In genomic region chr11:95074806-95075563, GRCh38 we compare ENCODE assay signal across 10 cellular contexts. TPM values are rescaled to one million over a fixed set of nuclear protein-coding genes. Genes with fewer than 3 reads are reported as not detected.
A peak's percentile ranks its signal among the peaks of the same experiment; 100 is the strongest.
DNase-seq lines count a peak whose midpoint lies in the region; TF ChIP-seq lines count a peak whose summit lies in the region.
"Had no signal": no experiment of that assay in that cellular context is flagged by ENCODE, and none has a peak within 500 bp of the region (broad histone marks: within the 10 kb centered on the region; RNA-seq: fewer than 3 reads in every experiment).

No MANE protein-coding gene starts in this region.

- H3K27ac Mint-ChIP-seq in CD14-positive monocyte: peak overlapping the region in 1 of 7 donors; percentile 20

- DNase-seq in LNCaP clone FGC (ENCODE audit: low read depth) (peak; percentile 92), right atrium auricular region (ENCODE audit: low spot score) (peak; percentile 68), stomach (peak; percentile 86), HuH-7.5 (ENCODE audit: low spot score) (no peak), CD14-positive monocyte (ENCODE audit: low spot score) (no peak), activated gamma-delta T cell (lab: John Stamatoyannopoulos, UW) (no peak), hepatocyte (ENCODE audit: low spot score) (no peak)
- DNase-seq: NCI-H1436 had no signal

- peaks cover 4 to 5% of the 10 kb centered on the region in 2 donors for H3K36me3 Mint-ChIP-seq in CD14-positive monocyte

- no peak overlapping the region for H3K4me3 Mint-ChIP-seq in CD14-positive monocyte

- H3K27me3 ChIP-seq in right atrium auricular region: no peaks in the 10 kb centered on the region
- no peaks in the 10 kb centered on the region for H3K27me3 ChIP-seq in stomach
- H3K27me3 ChIP-seq in hepatocyte: no peaks in the 10 kb centered on the region

- TF ChIP-seq EP300 in stomach (IDR thresholded peaks at IDR 0.05): no peak

- H3K4me3 ChIP-seq in LNCaP clone FGC (ENCODE audit: low read depth, low read length) (peak overlapping the region; percentile 3; the same call in 1 of the 2 replicates), right atrium auricular region (no peak overlapping the region), stomach (no peak overlapping the region), hepatocyte (no peak overlapping the region)

- no peak for TF ChIP-seq CTCF in LNCaP clone FGC (IDR thresholded peaks at IDR 0.05; ENCODE audit: control insufficient read depth, extremely low read depth, insufficient read depth)
- no peak for TF ChIP-seq CTCF in right atrium auricular region (IDR thresholded peaks at IDR 0.05)
- no peak for TF ChIP-seq CTCF in stomach (IDR thresholded peaks at IDR 0.05)
- no peak for TF ChIP-seq CTCF in CD14-positive monocyte (IDR thresholded peaks at IDR 0.05)
- TF ChIP-seq CTCF in hepatocyte (IDR thresholded peaks at IDR 0.05; ENCODE audit: poor library complexity): no peak

- WGBS in stomach, 5 donors: 20 to 27% (median 22%) methylated on average over 8 of the region's 8 CpGs
- WGBS in hepatocyte (ENCODE audit: low lambda C conversion rate, missing lambda C conversion rate): 73% methylated on average over 8 of the region's 8 CpGs

- TF ChIP-seq POLR2A in stomach (IDR thresholded peaks at IDR 0.05): no peak

- H3K4me1 ChIP-seq in right atrium auricular region: peaks cover 0 to 19% of the 10 kb centered on the region in 2 donors
- peaks cover 21 to 45% (median 35%) of the 10 kb centered on the region in 4 donors for H3K4me1 ChIP-seq in stomach
- no peaks in the 10 kb centered on the region for H3K4me1 ChIP-seq in hepatocyte (ENCODE audit: insufficient read depth)

- intact Hi-C loops in stomach (cut with DNase I; ENCODE audit: low total_unique reads): no loop called here
- intact Hi-C loops in CD14-positive monocyte (cut with micrococcal nuclease): loop anchor here in 1 of 2 donors (10.0 kb wide), 1 partner anchor 630 kb away; no protein-coding TSS in a partner anchor

- no peaks in the 10 kb centered on the region for H3K36me3 ChIP-seq in right atrium auricular region
- peaks cover 0 to 5% (median 2%) of the 10 kb centered on the region in 4 donors for H3K36me3 ChIP-seq in stomach
- H3K36me3 ChIP-seq in hepatocyte (replicated peaks; ENCODE audit: insufficient read depth, low read depth): no peaks in the 10 kb centered on the region

- H4K20me1 ChIP-seq in hepatocyte (ENCODE audit: insufficient read depth, poor library complexity, severe bottlenecking): no peaks in the 10 kb centered on the region

- H3K9me2 ChIP-seq in hepatocyte (replicated peaks; ENCODE audit: insufficient read depth): no peaks in the 10 kb centered on the region

- H3K9me3 ChIP-seq in right atrium auricular region: no peaks in the 10 kb centered on the region
- no peaks in the 10 kb centered on the region for H3K9me3 ChIP-seq in stomach
- H3K9me3 ChIP-seq in hepatocyte (ENCODE audit: low read depth): no peaks in the 10 kb centered on the region

- H2AFZ ChIP-seq in hepatocyte: no peak overlapping the region

- H3K9me3 Mint-ChIP-seq in CD14-positive monocyte: no peaks in the 10 kb centered on the region

- peaks cover 19% of the 10 kb centered on the region for H3K79me2 ChIP-seq in hepatocyte

- H3K27ac ChIP-seq in angular gyrus (ENCODE audit: low read depth, low read length) (peak overlapping the region; percentile 37), right atrium auricular region (peak overlapping the region in 1 of 2 donors; percentile 43), stomach (peak overlapping the region; percentile 4 to 77 (median 47)), hepatocyte (no peak overlapping the region)

- peaks cover 7% of the 10 kb centered on the region for H3K4me1 Mint-ChIP-seq in CD14-positive monocyte

- H3K4me2 ChIP-seq in hepatocyte: no peak overlapping the region

- peaks cover 5 to 7% (median 6%) of the 10 kb centered on the region in 3 donors for H3K27me3 Mint-ChIP-seq in CD14-positive monocyte (ENCODE audit: low read depth in 3 of 3)

RNA-seq across cellular contexts. Expression of gene SRSF8, which starts 8.3 kb away (rescaled TPM):
- 10 to 100 TPM; 24.7 to 37.4 TPM for total RNA-seq in right atrium auricular region
- total RNA-seq in stomach: 10 to 100 TPM; 10.7 to 34.6 (median 25.7) TPM
- 10 to 100 TPM; 30.3 to 39.6 (median 36.3) TPM for polyA plus RNA-seq in stomach
- 10 to 100 TPM; 24.4 to 24.9 TPM for polyA plus RNA-seq in CD14-positive monocyte
- total RNA-seq in hepatocyte: 31.2 and 52.0 TPM in 2 replicates
- 43.0 and 48.2 TPM in 2 replicates for polyA plus RNA-seq in hepatocyte

RNA-seq across cellular contexts. Expression of gene ENDOD1, which starts 14.7 kb away (rescaled TPM):
- total RNA-seq in right atrium auricular region: 10 to 100 TPM; 18.8 to 27.7 TPM
- total RNA-seq in stomach: 10 to 100 TPM; 11.1 to 32.2 (median 22.3) TPM
- 1 to 10 TPM; 2.4 to 8.4 (median 3.2) TPM for polyA plus RNA-seq in stomach
- 1 to 10 TPM; 3.2 to 3.4 TPM for polyA plus RNA-seq in CD14-positive monocyte
- 26.6 and 27.6 TPM in 2 replicates for total RNA-seq in hepatocyte
- polyA plus RNA-seq in hepatocyte: 8.8 and 10.4 TPM in 2 replicates

RNA-seq across cellular contexts. Expression of gene KDM4F, which starts 25.8 kb away (rescaled TPM):
- total RNA-seq in right atrium auricular region: not detected
- total RNA-seq in stomach: not detected
- not detected for polyA plus RNA-seq in stomach
- polyA plus RNA-seq in CD14-positive monocyte: not detected
- total RNA-seq in hepatocyte: not detected in 2 replicates
- not detected in 2 replicates for polyA plus RNA-seq in hepatocyte
- total RNA-seq: kidney epithelial cell had no signal

RNA-seq across cellular contexts. Expression of gene KDM4E, which starts 49.9 kb away (rescaled TPM):
- total RNA-seq in right atrium auricular region (not detected), stomach (not detected), hepatocyte (not detected in 2 replicates)
- polyA plus RNA-seq in stomach (not detected), CD14-positive monocyte (not detected), hepatocyte (not detected in 2 replicates)
- total RNA-seq: kidney epithelial cell had no signal

Comparison
In these comparisons a context has a peak if more than half of its experiments do, and no peak if none do; other contexts are left out.
1. DNase-seq: peak in LNCaP clone FGC (single experiment), right atrium auricular region (single experiment) and stomach (single experiment); none in HuH-7.5 (single experiment), CD14-positive monocyte (single experiment), activated gamma-delta T cell (single experiment) and hepatocyte (single experiment).